ENCODE assay signal across 17 cellular contexts in genomic region chr3:156964562-156964961, GRCh38.
DNase-seq lines count a peak whose midpoint lies in the region; ATAC-seq, FAIRE-seq and TF ChIP-seq lines count a peak whose summit lies in the region.
"Had no signal": no experiment of that assay in that cellular context is flagged by ENCODE, and none has a peak within 500 bp of the region (broad histone marks: within the 10 kb centered on the region; RNA-seq: fewer than 3 reads in every experiment).

No MANE protein-coding gene starts in this region.

- DNase-seq in AG10803 (ENCODE audit: low read depth): peak; percentile 41
- peak; percentile 8 for DNase-seq in LHCN-M2 (ENCODE audit: low read depth)
- DNase-seq in fibroblast of gingiva (ENCODE audit: low read depth): peak; percentile 20
- DNase-seq in pancreas: no peak
- no peak for DNase-seq in suprapubic skin (ENCODE audit: low spot score in 2 of 2)
- no peak for DNase-seq in omental fat pad (ENCODE audit: low spot score)
- DNase-seq: AML-193, COR-L47, NCI-H1417 treated with DMSO at 0.1 percent for 48 hours, NCI-H1930, NCI-H2171, NCI-H446, NCI-H748 treated with DMSO at 0.1 percent for 48 hours, RPMI8226 had no signal

- H3K27ac ChIP-seq in pancreas (no peak overlapping the region), suprapubic skin (no peak overlapping the region)
- H3K27ac ChIP-seq: HL-60 had no signal

- TF ChIP-seq POLR2A in suprapubic skin (IDR thresholded peaks at IDR 0.05): no peak

- no peaks in the 10 kb centered on the region for H3K27me3 ChIP-seq in pancreas
- no peaks in the 10 kb centered on the region for H3K27me3 ChIP-seq in suprapubic skin

- 61 to 65% methylated on average over 3 of the region's 3 CpGs for WGBS in pancreas, 2 donors
- whole genome bisulfite sequencing in suprapubic skin: 74% methylated on average over 3 of the region's 3 CpGs

- H3K4me1 ChIP-seq in pancreas (peaks cover 0 to 3% (median 0%) of the 10 kb centered on the region in 3 donors), suprapubic skin (no peaks in the 10 kb centered on the region)

- no peak for TF ChIP-seq CTCF in AG10803 (conservative IDR thresholded peaks at IDR 0.05; ENCODE audit: low read length)
- no peak for TF ChIP-seq CTCF in pancreas (IDR thresholded peaks at IDR 0.05)
- TF ChIP-seq CTCF in suprapubic skin (IDR thresholded peaks at IDR 0.05): no peak
- no peak for TF ChIP-seq CTCF in omental fat pad (IDR thresholded peaks at IDR 0.05)

- ATAC-seq in pancreas (no peak), omental fat pad (ENCODE audit: low FRiP score) (no peak), HG02973 (IDR thresholded peaks at IDR 0.05; ENCODE audit: unreplicated experiment) (no peak)

- H3K36me3 ChIP-seq in pancreas: no peaks in the 10 kb centered on the region
- no peaks in the 10 kb centered on the region for H3K36me3 ChIP-seq in suprapubic skin

- H3K9me3 ChIP-seq in pancreas: no peaks in the 10 kb centered on the region
- no peaks in the 10 kb centered on the region for H3K9me3 ChIP-seq in suprapubic skin

- intact Hi-C loops in pancreas (cut with DNase I): no loop called here

- peak; percentile 73 for FAIRE-seq in pancreas (lab: Jason Lieb, UNC)
- FAIRE-seq: HTR-8/SVneo had no signal

- TF ChIP-seq EP300 in suprapubic skin (IDR thresholded peaks at IDR 0.05): no peak

- no peak overlapping the region for H3K4me3 ChIP-seq in AG10803 (ENCODE audit: low read length)
- no peak overlapping the region for H3K4me3 ChIP-seq in pancreas
- H3K4me3 ChIP-seq in suprapubic skin: no peak overlapping the region

Comparison
In these comparisons a context has a peak if more than half of its experiments do, and no peak if none do; other contexts are left out.
1. DNase-seq: peak in AG10803 (single experiment), LHCN-M2 (single experiment) and fibroblast of gingiva (single experiment); none in pancreas (0 of 6), suprapubic skin (0 of 2) and omental fat pad (single experiment).